ENCODE assay signal across 7 cellular contexts in the genomic region with DNA sequence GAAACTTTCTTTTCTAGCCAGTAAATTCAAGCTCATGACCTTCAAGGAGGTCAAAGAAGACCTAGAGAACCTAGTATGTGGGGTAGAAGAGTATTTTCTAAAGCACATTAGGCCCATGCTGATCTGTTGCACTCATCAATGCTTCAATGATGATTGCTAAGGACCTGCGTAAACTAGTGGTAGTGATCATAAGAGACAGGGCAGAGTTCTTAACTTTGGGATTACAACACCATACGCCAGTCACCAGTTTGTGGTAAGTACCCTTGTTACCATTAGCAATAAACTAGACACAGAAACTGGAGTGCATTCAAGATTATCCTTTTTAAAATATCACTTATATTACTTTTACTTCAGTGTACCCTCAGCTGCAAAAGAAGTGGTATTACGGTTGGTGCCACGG.
"Had no signal": no experiment of that assay in that cellular context is flagged by ENCODE, and none has a peak within 500 bp of the region (broad histone marks: within the 10 kb centered on the region; RNA-seq: fewer than 3 reads in every experiment).

No MANE protein-coding gene starts in this region.

- H3K4me1 ChIP-seq: HAP-1 had no signal

- DNase-seq: GM23248, GOT3, H7, HFFc6 had no signal

- H3K27ac Mint-ChIP-seq: HFFc6, IgD-negative memory B cell had no signal

- H3K4me3 Mint-ChIP-seq: HFFc6, IgD-negative memory B cell had no signal

- H3K4me3 ChIP-seq: GM23248, HAP-1 had no signal

- H3K36me3 Mint-ChIP-seq: IgD-negative memory B cell had no signal

- H3K9me3 ChIP-seq: HAP-1 had no signal

- H3K9ac ChIP-seq: GM23248 had no signal

- H3K9me3 Mint-ChIP-seq: IgD-negative memory B cell had no signal

- H3K36me3 ChIP-seq: HAP-1 had no signal

- H3K27ac ChIP-seq: GM23248, HL-60 had no signal

- H3K27me3 Mint-ChIP-seq: IgD-negative memory B cell had no signal

- H2AFZ ChIP-seq: GM23248 had no signal
